In genomic region chrX:130498653-130499274, GRCh38 we compare ENCODE assay signal across 30 cellular contexts.
"Had no signal": no experiment of that assay in that cellular context is flagged by ENCODE, and none has a peak within 500 bp of the region (broad histone marks: within the 10 kb centered on the region; RNA-seq: fewer than 3 reads in every experiment).

No MANE protein-coding gene starts in this region.

- H3K4me1 Mint-ChIP-seq: naive thymus-derived CD8-positive, alpha-beta T cell; nephron progenitor cell; neural progenitor cell; stimulated activated effector memory CD8-positive, alpha-beta T cell treated with anti-CD3 and anti-CD28 coated beads, Interleukin-12 subunit alpha, Interleukin-12 subunit beta, amount 100 ng/mL, for 72 hours; stimulated activated naive CD8-positive, alpha-beta T cell treated with anti-CD3 and anti-CD28 coated beads, Interleukin-15, amount 100 ng/mL, for 72 hours had no signal

- ATAC-seq: naive thymus-derived CD8-positive, alpha-beta T cell; natural killer cell treated with Interleukin-12 subunit alpha and Interleukin-12 subunit beta and Interleukin-15 and Interleukin-18, amount 100 ng/mL, for 72 hours; psoas muscle; right cardiac atrium; right lobe of liver; stimulated activated effector memory CD8-positive, alpha-beta T cell treated with anti-CD3 and anti-CD28 coated beads, Interleukin-12 subunit alpha, Interleukin-12 subunit beta, amount 100 ng/mL, for 72 hours; stimulated activated naive CD8-positive, alpha-beta T cell treated with anti-CD3 and anti-CD28 coated beads, Interleukin-15, amount 100 ng/mL, for 72 hours; stimulated activated naive CD8-positive, alpha-beta T cell treated with anti-CD3 and anti-CD28 coated beads, Interleukin-15, Interleukin-2, amounts not matched to agents 100 U/mL and 50 U/mL, for 24 hours; upper lobe of right lung had no signal

- H3K27ac Mint-ChIP-seq: natural killer cell treated with Interleukin-12 subunit alpha and Interleukin-12 subunit beta and Interleukin-15 and Interleukin-18, amount 100 ng/mL, for 72 hours; nephron progenitor cell; neural progenitor cell; progenitor cell of endocrine pancreas; stimulated activated effector memory CD8-positive, alpha-beta T cell treated with anti-CD3 and anti-CD28 coated beads, Interleukin-12 subunit alpha, Interleukin-12 subunit beta, amount 100 ng/mL, for 72 hours; stimulated activated naive CD8-positive, alpha-beta T cell treated with anti-CD3 and anti-CD28 coated beads, Interleukin-15, amount 100 ng/mL, for 72 hours; type B pancreatic cell had no signal

- H3K27me3 ChIP-seq: neural progenitor cell, ovary, right lobe of liver, sigmoid colon, suprapubic skin, testis, tibial artery, transverse colon, upper lobe of right lung, uterus had no signal

- H3K36me3 ChIP-seq: neural progenitor cell, ovary, right lobe of liver, sigmoid colon, suprapubic skin, tibial artery, transverse colon, upper lobe of right lung, uterus had no signal

- H3K9me3 Mint-ChIP-seq: natural killer cell treated with Interleukin-12 subunit alpha and Interleukin-12 subunit beta and Interleukin-15 and Interleukin-18, amount 100 ng/mL, for 72 hours; nephron progenitor cell; neural progenitor cell; stimulated activated effector memory CD8-positive, alpha-beta T cell treated with anti-CD3 and anti-CD28 coated beads, Interleukin-12 subunit alpha, Interleukin-12 subunit beta, amount 100 ng/mL, for 72 hours; stimulated activated naive CD8-positive, alpha-beta T cell treated with anti-CD3 and anti-CD28 coated beads, Interleukin-15, amount 100 ng/mL, for 72 hours; type B pancreatic cell had no signal

- H3K4me3 ChIP-seq: neural progenitor cell, ovary, psoas muscle, right lobe of liver, sigmoid colon, suprapubic skin, testis, tibial artery, transverse colon, upper lobe of right lung, uterus had no signal

- H3K4me2 ChIP-seq: neural progenitor cell had no signal

- H3K4me1 ChIP-seq: neural progenitor cell, parathyroid adenoma, psoas muscle, right lobe of liver, sigmoid colon, suprapubic skin, testis, tibial artery, transverse colon, upper lobe of right lung, uterus had no signal

- H3K79me2 ChIP-seq: parathyroid adenoma had no signal

- H3K9ac ChIP-seq: neural progenitor cell, parathyroid adenoma had no signal

- H3K4me3 Mint-ChIP-seq: naive thymus-derived CD8-positive, alpha-beta T cell; natural killer cell treated with Interleukin-12 subunit alpha and Interleukin-12 subunit beta and Interleukin-15 and Interleukin-18, amount 100 ng/mL, for 72 hours; nephron progenitor cell; neural progenitor cell; stimulated activated effector memory CD8-positive, alpha-beta T cell treated with anti-CD3 and anti-CD28 coated beads, Interleukin-12 subunit alpha, Interleukin-12 subunit beta, amount 100 ng/mL, for 72 hours; stimulated activated naive CD8-positive, alpha-beta T cell treated with anti-CD3 and anti-CD28 coated beads, Interleukin-15, amount 100 ng/mL, for 72 hours; type B pancreatic cell had no signal

- FAIRE-seq: small intestine had no signal

- H3K27me3 Mint-ChIP-seq: progenitor cell of endocrine pancreas; stimulated activated naive CD8-positive, alpha-beta T cell treated with anti-CD3 and anti-CD28 coated beads, Interleukin-15, amount 100 ng/mL, for 72 hours had no signal

- DNase-seq: naive thymus-derived CD8-positive, alpha-beta T cell; nephron progenitor cell; occipital lobe; ovary; posterior cingulate gyrus; psoas muscle; right cardiac atrium; right lobe of liver; sigmoid colon; small intestine; stimulated activated CD4-positive, alpha-beta T cell treated with anti-CD3 and anti-CD28 coated beads, Interleukin-15, amount 100 ng/mL, for 24 hours; stimulated activated CD4-positive, alpha-beta T cell treated with anti-CD3 and anti-CD28 coated beads, Interleukin-2, amount 100 ng/mL, for 24 hours; stimulated activated CD4-positive, alpha-beta T cell treated with anti-CD3 and anti-CD28 coated beads, Interleukin-2, amount 100 ng/mL, for 48 hours; stimulated activated CD4-positive, alpha-beta T cell treated with anti-CD3 and anti-CD28 coated beads, Interleukin-4, amount 100 ng/mL, for 24 hours; stimulated activated naive CD4-positive, alpha-beta T cell; stimulated activated naive CD8-positive, alpha-beta T cell treated with anti-CD3 and anti-CD28 coated beads, Interleukin-15, amount 100 ng/mL, for 72 hours; stimulated activated naive CD8-positive, alpha-beta T cell treated with anti-CD3 and anti-CD28 coated beads, Interleukin-15, Interleukin-2, amounts not matched to agents 100 U/mL and 50 U/mL, for 24 hours; substantia nigra; testis; tibial artery; transverse colon; upper lobe of right lung; uterus had no signal

- H3K36me3 Mint-ChIP-seq: naive thymus-derived CD8-positive, alpha-beta T cell; natural killer cell treated with Interleukin-12 subunit alpha and Interleukin-12 subunit beta and Interleukin-15 and Interleukin-18, amount 100 ng/mL, for 72 hours; neural progenitor cell; stimulated activated effector memory CD8-positive, alpha-beta T cell treated with anti-CD3 and anti-CD28 coated beads, Interleukin-12 subunit alpha, Interleukin-12 subunit beta, amount 100 ng/mL, for 72 hours; type B pancreatic cell had no signal

- H3K9me3 ChIP-seq: ovary, psoas muscle, right lobe of liver, sigmoid colon, suprapubic skin, testis, tibial artery, transverse colon, upper lobe of right lung, uterus had no signal

- H2AFZ ChIP-seq: neural progenitor cell, parathyroid adenoma had no signal

- H3K27ac ChIP-seq: neural progenitor cell, ovary, parathyroid adenoma, psoas muscle, right lobe of liver, sigmoid colon, suprapubic skin, testis, tibial artery, transverse colon, upper lobe of right lung, uterus had no signal
